ENCODE assay signal across 8 cellular contexts in genomic region chr7:69932034-69932628, GRCh38.
DNase-seq lines count a peak whose midpoint lies in the region; ATAC-seq, FAIRE-seq and TF ChIP-seq lines count a peak whose summit lies in the region.

No MANE protein-coding gene starts in this region.

- no peak for DNase-seq in GM19239 (ENCODE audit: insufficient read length, low spot score)
- peak; percentile 15 for DNase-seq in NCI-H82 treated with DMSO at 0.1 percent for 48 hours (lab: John Stamatoyannopoulos, UW; ENCODE audit: unreplicated experiment)
- DNase-seq in fibroblast of mammary gland (ENCODE audit: low read depth): peak; percentile 55
- DNase-seq in Kasumi-1 (lab: John Stamatoyannopoulos, UW): no peak

- H3K9me3 ChIP-seq in parathyroid adenoma (ENCODE audit: control insufficient read depth, low read length): no peaks in the 10 kb centered on the region

- H3K4me1 ChIP-seq in parathyroid adenoma: no peaks in the 10 kb centered on the region

- no peak overlapping the region for H3K9ac ChIP-seq in parathyroid adenoma

- TF ChIP-seq CTCF in 22Rv1 (IDR thresholded peaks at IDR 0.05): peak; percentile 61
- TF ChIP-seq CTCF in fibroblast of mammary gland (conservative IDR thresholded peaks at IDR 0.05; ENCODE audit: control insufficient read depth, insufficient read depth, low read depth, low read length): peak; percentile 78
- TF ChIP-seq CTCF in parathyroid adenoma (IDR thresholded peaks at IDR 0.05): peak; percentile 52

- no peak overlapping the region for H2AFZ ChIP-seq in parathyroid adenoma

- no peaks in the 10 kb centered on the region for H3K27me3 ChIP-seq in parathyroid adenoma (ENCODE audit: control insufficient read depth, insufficient read depth, low read length)

- H3K27ac ChIP-seq in 22Rv1 (no peak overlapping the region), parathyroid adenoma (no peak overlapping the region)

- H3K4me3 ChIP-seq in fibroblast of mammary gland (ENCODE audit: control insufficient read depth, low read depth, low read length): no peak overlapping the region
- no peak overlapping the region for H3K4me3 ChIP-seq in parathyroid adenoma (ENCODE audit: low read depth, low read length)

- H3K4me2 ChIP-seq in parathyroid adenoma (ENCODE audit: low read length): no peak overlapping the region

- peak; percentile 18 for FAIRE-seq in GM19239 (lab: Jason Lieb, UNC)

- ATAC-seq in GM19035 (IDR thresholded peaks at IDR 0.05; ENCODE audit: unreplicated experiment): no peak
- no peak for ATAC-seq in HG03378 (IDR thresholded peaks at IDR 0.05; ENCODE audit: unreplicated experiment)

- H3K36me3 ChIP-seq in parathyroid adenoma (ENCODE audit: control insufficient read depth, insufficient read depth, low read length): no peaks in the 10 kb centered on the region

- H3K79me2 ChIP-seq in parathyroid adenoma: no peaks in the 10 kb centered on the region

Comparison
In these comparisons a context has a peak if more than half of its experiments do, and no peak if none do; other contexts are left out.
1. DNase-seq: peak in NCI-H82 treated with DMSO at 0.1 percent for 48 hours (single experiment) and fibroblast of mammary gland (single experiment); none in GM19239 (single experiment) and Kasumi-1 (0 of 2).
2. Peak in every context shown above with its lines, with median percentiles within 50 percentile points of each other: CTCF ChIP-seq.